In the genomic region with DNA sequence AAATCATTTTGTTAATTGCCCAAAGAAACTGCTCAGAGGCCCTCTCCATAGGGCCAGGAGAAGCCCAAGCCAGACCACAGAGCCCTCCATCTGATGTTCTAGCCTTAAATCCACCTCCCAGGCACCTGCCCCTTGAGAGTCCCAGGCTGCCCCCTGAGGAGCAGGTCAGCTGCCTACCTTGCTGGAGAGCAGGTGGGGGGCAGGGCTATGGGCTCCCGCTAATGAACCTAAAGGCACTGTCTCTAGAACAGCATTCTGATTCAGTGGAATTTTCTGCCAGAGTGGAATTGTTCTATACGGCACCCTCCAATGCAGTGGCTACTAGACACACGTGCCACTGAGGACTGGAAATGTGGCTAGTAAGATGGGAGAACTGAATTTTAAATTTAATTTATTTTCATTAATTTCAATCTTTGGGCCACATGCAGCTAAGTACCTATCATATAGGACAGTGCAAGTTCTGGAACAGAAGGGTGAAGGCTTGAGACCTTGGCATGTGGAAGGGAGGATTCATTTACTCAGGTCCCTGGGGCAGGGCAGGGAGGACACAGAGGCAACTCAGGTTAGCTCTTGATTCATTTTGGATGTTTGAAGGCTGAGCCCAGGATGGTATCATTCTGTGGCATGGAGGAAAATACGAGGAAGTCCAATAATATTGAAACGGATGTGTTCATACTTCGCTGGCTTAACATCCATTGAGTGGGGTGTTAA, we compare ENCODE assay signal across 10 cellular contexts. TPM values are rescaled to one million over a fixed set of nuclear protein-coding genes. Genes with fewer than 3 reads are reported as not detected.
A peak's percentile ranks its signal among the peaks of the same experiment; 100 is the strongest.
DNase-seq lines count a peak whose midpoint lies in the region; ATAC-seq and TF ChIP-seq lines count a peak whose summit lies in the region.
"Had no signal": no experiment of that assay in that cellular context is flagged by ENCODE, and none has a peak within 500 bp of the region (broad histone marks: within the 10 kb centered on the region; RNA-seq: fewer than 3 reads in every experiment).

No MANE protein-coding gene starts in this region.

- H3K36me3 Mint-ChIP-seq in T-cell (no peaks in the 10 kb centered on the region), immature natural killer cell (no peaks in the 10 kb centered on the region)

- peak overlapping the region; percentile 72 to 99 (median 97) for H3K27ac ChIP-seq in gastrocnemius medialis

- H3K9me3 ChIP-seq in gastrocnemius medialis: no peaks in the 10 kb centered on the region

- CTCF ChIA-PET in T-cell (lab: Charles Lee): no interaction called here

- in situ Hi-C loops in gastrocnemius medialis (cut with MboI; ENCODE audit: low sequenced_read_pairs in 4 of 4): no loop called here

- H3K4me1 ChIP-seq in gastrocnemius medialis: peaks cover 81 to 98% of the 10 kb centered on the region in 2 donors

- H3K36me3 ChIP-seq in gastrocnemius medialis: peaks cover 0 to 48% of the 10 kb centered on the region in 2 donors

- H3K4me3 Mint-ChIP-seq in T-cell (peak overlapping the region; percentile 55 to 76 (median 66)), immature natural killer cell (peak overlapping the region; percentile 36 to 73 (median 63))

- no peak for TF ChIP-seq POLR2A in gastrocnemius medialis (IDR thresholded peaks at IDR 0.05)

- TF ChIP-seq CTCF in gastrocnemius medialis (IDR thresholded peaks at IDR 0.05 in 4 of 5, conservative IDR thresholded peaks at IDR 0.05 in 1 of 5): no peak
- no peak for TF ChIP-seq CTCF in GM20000 (IDR thresholded peaks at IDR 0.05; ENCODE audit: extremely low read depth, missing control alignments)

- H3K27me3 Mint-ChIP-seq in T-cell: no peaks in the 10 kb centered on the region
- H3K27me3 Mint-ChIP-seq in immature natural killer cell (ENCODE audit: low read depth in 3 of 3): peaks cover 2 to 14% (median 10%) of the 10 kb centered on the region in 3 donors

- no peaks in the 10 kb centered on the region for H3K9me3 Mint-ChIP-seq in T-cell
- H3K9me3 Mint-ChIP-seq in immature natural killer cell: no peaks in the 10 kb centered on the region

- H3K4me3 ChIP-seq in gastrocnemius medialis: no peak overlapping the region

- H3K27ac Mint-ChIP-seq in T-cell (no peak overlapping the region), immature natural killer cell (peak overlapping the region in 1 of 6 donors; percentile 62)

- POLR2A ChIA-PET in T-cell (lab: Charles Lee): no interaction called here

- no peaks in the 10 kb centered on the region for H3K27me3 ChIP-seq in gastrocnemius medialis

- H3K4me1 Mint-ChIP-seq in T-cell (peaks cover 26 to 29% (median 27%) of the 10 kb centered on the region in 3 donors), immature natural killer cell (peaks cover 25 to 30% of the 10 kb centered on the region in 2 donors)

- DNase-seq in EL (peak; percentile 6), T-cell (no peak), immature natural killer cell (no peak), gastrocnemius medialis (no peak), hippocampal formation (lab: John Stamatoyannopoulos, UW) (no peak), kidney glomerular epithelial cell (lab: John Stamatoyannopoulos, UW) (no peak), GM20000 (ENCODE audit: low spot score) (no peak)
- DNase-seq: activated CD4-positive, alpha-beta T cell treated with anti-CD3 and anti-CD28 coated beads for 1 hour; anterior cingulate cortex had no signal

- intact Hi-C loops in gastrocnemius medialis (cut with DNase I; ENCODE audit: low total_unique reads): loop anchor here (5.0 to 10.0 kb wide), 3 partner anchors 111 to 1638 kb away; partner anchors contain the start of genes CDV3, NPHP3 and RYK

- ATAC-seq in T-cell (replicated peaks in 1 of 4) (no peak), gastrocnemius medialis (no peak), GM21528 (IDR thresholded peaks at IDR 0.05; ENCODE audit: low FRiP score, unreplicated experiment) (no peak)

RNA-seq across cellular contexts. Expression of gene AMOTL2, which starts 11.4 kb away (rescaled TPM):
- total RNA-seq in T-cell: under 1 TPM in 3 of 5 donors, not detected in 2; 0.20 to 0.96 (median 0.76) TPM
- polyA plus RNA-seq in immature natural killer cell: not detected
- 10 to 100 TPM; 17.9 to 29.9 (median 20.6) TPM for total RNA-seq in gastrocnemius medialis

Comparison
In these comparisons a context has a peak if more than half of its experiments do, and no peak if none do; other contexts are left out.
1. RNA of gene AMOTL2, which starts 11.4 kb away (total RNA-seq): 17.9 to 29.9 TPM in gastrocnemius medialis; 0.20 to 0.96 TPM in T-cell; every median in the first group is over 4 times any median in the second.